ENCODE assay signal across 8 cellular contexts in the genomic region with DNA sequence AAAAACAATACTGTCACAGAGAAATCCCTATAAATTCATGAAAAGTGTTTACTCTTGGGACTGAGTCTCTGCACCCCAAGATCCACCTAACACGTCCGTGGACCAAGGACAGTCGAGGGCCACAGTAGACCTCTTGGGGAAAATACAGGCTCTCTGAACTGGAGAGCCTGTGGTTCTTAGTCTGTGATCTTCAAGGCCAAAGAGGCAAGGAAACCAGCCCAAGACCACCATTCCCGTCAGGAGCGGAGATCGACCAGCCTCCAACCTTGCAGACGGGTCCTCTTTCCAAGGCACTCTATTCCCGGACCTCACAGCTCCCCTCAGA. TPM values are rescaled to one million over a fixed set of nuclear protein-coding genes. Genes with fewer than 3 reads are reported as not detected.
DNase-seq lines count a peak whose midpoint lies in the region; ATAC-seq and TF ChIP-seq lines count a peak whose summit lies in the region.

No MANE protein-coding gene starts in this region.

- intact Hi-C loops in CD14-positive monocyte (cut with micrococcal nuclease) = loop anchor here (5.0 to 10.0 kb wide), 3 partner anchors 241 to 291 kb away; no protein-coding TSS in a partner anchor

- TF ChIP-seq CTCF in CD14-positive monocyte (IDR thresholded peaks at IDR 0.05) (no peak), neural crest cell (conservative IDR thresholded peaks at IDR 0.05) (no peak)

- H3K4me1 ChIP-seq in Karpas-422 (ENCODE audit: low read length) (peaks cover 7% of the 10 kb centered on the region), ectodermal cell (ENCODE audit: control insufficient read depth, insufficient read depth, low read length) (peaks cover 11% of the 10 kb centered on the region)

- H3K9me2 ChIP-seq in Karpas-422 (replicated peaks; ENCODE audit: insufficient read depth, low read length) = no peaks in the 10 kb centered on the region

- H3K9me3 ChIP-seq in Karpas-422 (ENCODE audit: low read length) (no peaks in the 10 kb centered on the region), ectodermal cell (ENCODE audit: control insufficient read depth, low read length) (no peaks in the 10 kb centered on the region)

- H3K4me2 ChIP-seq in Karpas-422 (ENCODE audit: low read depth, low read length, poor library complexity, severe bottlenecking) = peak overlapping the region; percentile 51

- H3K27ac ChIP-seq in Karpas-422 (ENCODE audit: low read length) (no peak overlapping the region), ectodermal cell (ENCODE audit: insufficient read depth, low read depth, low read length, poor library complexity, severe bottlenecking) (no peak overlapping the region)

- peak overlapping the region; percentile 79; the same call in 1 of the 2 replicates for H2AFZ ChIP-seq in Karpas-422 (ENCODE audit: low read length)

- peaks cover 0 to 10% (median 5%) of the 10 kb centered on the region in 7 donors for H3K9me3 Mint-ChIP-seq in CD14-positive monocyte
- no peaks in the 10 kb centered on the region for H3K9me3 Mint-ChIP-seq in neural crest cell

- H3K27me3 ChIP-seq in Karpas-422 (ENCODE audit: low read length) (no peaks in the 10 kb centered on the region), ectodermal cell (ENCODE audit: control insufficient read depth, insufficient read depth, low read length, poor library complexity, severe bottlenecking) (peaks cover 14% of the 10 kb centered on the region)

- H3K4me1 Mint-ChIP-seq in CD14-positive monocyte = peaks cover 32% of the 10 kb centered on the region
- peaks cover 36% of the 10 kb centered on the region for H3K4me1 Mint-ChIP-seq in neural crest cell

- ATAC-seq in GM19328 (IDR thresholded peaks at IDR 0.05; ENCODE audit: unreplicated experiment) = no peak

- H3K27me3 Mint-ChIP-seq in CD14-positive monocyte (ENCODE audit: low read depth in 3 of 3) (peaks cover 63 to 74% (median 67%) of the 10 kb centered on the region in 3 donors), neural crest cell (ENCODE audit: low read depth) (peaks cover 22% of the 10 kb centered on the region)

- H3K36me3 Mint-ChIP-seq in CD14-positive monocyte (peaks cover 0 to 10% of the 10 kb centered on the region in 2 donors), neural crest cell (ENCODE audit: low read depth) (no peaks in the 10 kb centered on the region)

- H3K27ac Mint-ChIP-seq in CD14-positive monocyte = peak overlapping the region in 2 of 7 donors; percentile 31 to 62
- peak overlapping the region; percentile 69 for H3K27ac Mint-ChIP-seq in neural crest cell (ENCODE audit: unreplicated experiment)

- peak overlapping the region; percentile 47 for H3K9ac ChIP-seq in Karpas-422 (ENCODE audit: low read length)

- DNase-seq in CD14-positive monocyte (ENCODE audit: low spot score) (no peak), Karpas-422 (no peak), neural crest cell (ENCODE audit: low read depth, low spot score) (no peak), SW480 (ENCODE audit: low spot score) (no peak), NCI-H187 treated with DMSO at 0.1 percent for 48 hours (lab: John Stamatoyannopoulos, UW) (no peak), globus pallidus (ENCODE audit: low spot score) (no peak)

- no peaks in the 10 kb centered on the region for H3K79me2 ChIP-seq in Karpas-422 (ENCODE audit: low read length)

- no peaks in the 10 kb centered on the region for H3K36me3 ChIP-seq in Karpas-422 (ENCODE audit: insufficient read depth, low read length)
- H3K36me3 ChIP-seq in ectodermal cell (ENCODE audit: control insufficient read depth, insufficient read depth, low read length) = no peaks in the 10 kb centered on the region

- WGBS in ectodermal cell, 2 experiments = 7 to 9% methylated on average over 8 of the region's 8 CpGs

- no peaks in the 10 kb centered on the region for H4K20me1 ChIP-seq in Karpas-422 (ENCODE audit: insufficient read depth, low read depth, low read length)

- H3K4me3 ChIP-seq in Karpas-422 (ENCODE audit: low read length) (peak overlapping the region; percentile 49; the same call in 1 of the 2 replicates), ectodermal cell (ENCODE audit: insufficient read depth, low read depth, low read length) (peak overlapping the region; percentile 56)

- H3K4me3 Mint-ChIP-seq in CD14-positive monocyte = peak overlapping the region; percentile 79 to 94
- H3K4me3 Mint-ChIP-seq in neural crest cell = peak overlapping the region; percentile 93

RNA-seq across cellular contexts. Expression of gene APBB2, which starts 1.6 kb away (rescaled TPM):
- under 1 TPM in 1 of 2 donors, not detected in 1; 0.15 TPM for polyA plus RNA-seq in CD14-positive monocyte
- total RNA-seq in Karpas-422 (2014; rRNA removed; shearing (Covaris generic); ENCODE audit: low replicate concordance) = 3.7 and 6.7 TPM in 2 replicates
- 55.7 TPM for polyA plus RNA-seq in ectodermal cell (2013, experiment 1 of 4)
- polyA plus RNA-seq in ectodermal cell (2013, experiment 2 of 4) = 58.1 TPM
- polyA plus RNA-seq in ectodermal cell (2013, experiment 3 of 4) = 43.8 TPM
- polyA plus RNA-seq in ectodermal cell (2013, experiment 4 of 4) = 49.2 TPM
- total RNA-seq in neural crest cell = 68.5 and 72.7 TPM in 2 replicates

RNA-seq across cellular contexts. Expression of gene UCHL1, which starts 40.8 kb away (rescaled TPM):
- not detected for polyA plus RNA-seq in CD14-positive monocyte
- total RNA-seq in Karpas-422 (2014; rRNA removed; shearing (Covaris generic); ENCODE audit: low replicate concordance) = 0.58 TPM in 1 of 2 replicates, not detected in the other
- polyA plus RNA-seq in ectodermal cell (2013, experiment 1 of 4) = 541 TPM
- polyA plus RNA-seq in ectodermal cell (2013, experiment 2 of 4) = 519 TPM
- polyA plus RNA-seq in ectodermal cell (2013, experiment 3 of 4) = 410 TPM
- 399 TPM for polyA plus RNA-seq in ectodermal cell (2013, experiment 4 of 4)
- 265 and 285 TPM in 2 replicates for total RNA-seq in neural crest cell

Comparison
In these comparisons a context has a peak if more than half of its experiments do, and no peak if none do; other contexts are left out.
1. RNA of gene UCHL1, which starts 40.8 kb away (total RNA-seq): 265 to 285 TPM in neural crest cell; 0.58 TPM in Karpas-422; every median in the first group is over 100 times any median in the second.